ENCODE assay signal across 22 cellular contexts in the genomic region with DNA sequence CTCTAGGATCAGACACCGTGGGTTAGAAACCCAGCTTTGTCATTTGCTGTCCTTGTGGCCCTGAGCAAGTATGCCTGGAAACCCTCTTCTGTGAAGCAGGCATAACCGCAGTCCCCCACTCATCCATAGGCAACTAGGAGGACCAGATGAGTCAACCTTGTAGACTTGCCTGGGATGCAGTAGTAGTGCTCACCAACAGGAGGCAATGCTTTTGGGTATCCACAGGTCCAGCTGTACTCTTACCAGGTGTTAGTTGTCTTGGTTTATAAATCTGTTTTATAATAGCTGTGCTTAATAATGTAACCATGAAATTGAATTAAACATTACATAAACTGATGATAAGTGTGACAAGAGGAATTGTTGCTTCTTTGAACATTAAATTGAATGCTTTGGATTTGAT.
A peak's percentile ranks its signal among the peaks of the same experiment; 100 is the strongest.
DNase-seq lines count a peak whose midpoint lies in the region; ATAC-seq and TF ChIP-seq lines count a peak whose summit lies in the region.
"Had no signal": no experiment of that assay in that cellular context is flagged by ENCODE, and none has a peak within 500 bp of the region (broad histone marks: within the 10 kb centered on the region; RNA-seq: fewer than 3 reads in every experiment).

No MANE protein-coding gene starts in this region.

- H3K27ac ChIP-seq in C4-2B, result no peak overlapping the region
- H3K27ac ChIP-seq in WERI-Rb-1, result no peak overlapping the region
- H3K27ac ChIP-seq: left lung, thyroid gland had no signal

- H3K4me1 ChIP-seq in BE2C, result no peaks in the 10 kb centered on the region
- H3K4me1 ChIP-seq: left lung, thyroid gland had no signal

- H3K4me3 ChIP-seq in WERI-Rb-1 (ENCODE audit: low read depth, low read length) (no peak overlapping the region), BE2C (ENCODE audit: low read depth, low read length) (no peak overlapping the region)
- H3K4me3 ChIP-seq: left lung, thyroid gland had no signal

- H3K27me3 ChIP-seq in WERI-Rb-1 (ENCODE audit: insufficient read depth, low read depth, severe bottlenecking) (no peaks in the 10 kb centered on the region), BE2C (no peaks in the 10 kb centered on the region)
- H3K27me3 ChIP-seq: left lung, thyroid gland had no signal

- in situ Hi-C loops in GM13977 (cut with MboI; ENCODE audit: low pct_unique_long_range_greater_than_20kb, low sequenced_read_pairs, unreplicated experiment), result no loop called here

- no peaks in the 10 kb centered on the region for H3K9me3 ChIP-seq in WERI-Rb-1 (ENCODE audit: severe bottlenecking)
- H3K9me3 ChIP-seq in BE2C, result no peaks in the 10 kb centered on the region
- H3K9me3 ChIP-seq: left lung, thyroid gland had no signal

- no peaks in the 10 kb centered on the region for H3K36me3 ChIP-seq in WERI-Rb-1
- H3K36me3 ChIP-seq in BE2C, result no peaks in the 10 kb centered on the region
- H3K36me3 ChIP-seq: left lung, thyroid gland had no signal

- no peak for ATAC-seq in GM21367 (IDR thresholded peaks at IDR 0.05; ENCODE audit: unreplicated experiment)
- ATAC-seq in HG02623 (IDR thresholded peaks at IDR 0.05; ENCODE audit: unreplicated experiment), result no peak
- ATAC-seq: activated CD4-positive, alpha-beta T cell treated with anti-CD3 and anti-CD28 coated beads for 36 hours; HepG2; left lung; PC-3; stimulated activated naive CD8-positive, alpha-beta T cell treated with anti-CD3 and anti-CD28 coated beads, Interleukin-15, Interleukin-2, amounts not matched to agents 100 U/mL and 50 U/mL, for 24 hours had no signal

- peak; percentile 28 for TF ChIP-seq CTCF in C4-2B (conservative IDR thresholded peaks at IDR 0.05)
- TF ChIP-seq CTCF in GM13977 (IDR thresholded peaks at IDR 0.05; ENCODE audit: extremely low read depth, insufficient read depth, missing control alignments), result peak; percentile 2
- peak; percentile 42; the same call in 1 of the 2 replicates for TF ChIP-seq CTCF in WERI-Rb-1 (IDR thresholded peaks at IDR 0.05; ENCODE audit: low read depth, low read length)
- TF ChIP-seq CTCF in BE2C (IDR thresholded peaks at IDR 0.05; ENCODE audit: low read depth, low read length), result no peak

- DNase-seq in GM13977 (ENCODE audit: low spot score), result no peak
- DNase-seq in WERI-Rb-1, result no peak
- DNase-seq in iPS-NIHi11 (ENCODE audit: low spot score), result peak; percentile 37
- DNase-seq in NCI-H1694 treated with DMSO at 0.1 percent for 48 hours (lab: John Stamatoyannopoulos, UW), result no peak
- no peak for DNase-seq in BE2C
- DNase-seq: activated CD4-positive, alpha-beta T cell treated with anti-CD3 and anti-CD28 coated beads for 36 hours; activated T-cell treated with anti-CD3 and anti-CD28 coated beads for 4 hours; anterior cingulate cortex; DND-41; effector CD8-positive, alpha-beta T cell; foreskin fibroblast; Karpas-422; left lung; naive B cell; NCI-H510A treated with DMSO at 0.1 percent for 48 hours; PC-3; stimulated activated naive CD8-positive, alpha-beta T cell treated with anti-CD3 and anti-CD28 coated beads, Interleukin-15, Interleukin-2, amounts not matched to agents 100 U/mL and 50 U/mL, for 24 hours; thyroid gland had no signal
